Comparison of ENCODE assay signal across 13 cellular contexts in genomic region chr5:135373747-135374515, GRCh38. TPM values are rescaled to one million over a fixed set of nuclear protein-coding genes. Genes with fewer than 3 reads are reported as not detected.
DNase-seq lines count a peak whose midpoint lies in the region; ATAC-seq and TF ChIP-seq lines count a peak whose summit lies in the region.
"Had no signal": no experiment of that assay in that cellular context is flagged by ENCODE, and none has a peak within 500 bp of the region (broad histone marks: within the 10 kb centered on the region; RNA-seq: fewer than 3 reads in every experiment).

No MANE protein-coding gene starts in this region.

- no peaks in the 10 kb centered on the region for H3K27me3 ChIP-seq in CD8-positive, alpha-beta T cell (ENCODE audit: insufficient read depth, low read length)
- H3K27me3 ChIP-seq in HL-60 (ENCODE audit: insufficient read depth, poor library complexity, severe bottlenecking) (no peaks in the 10 kb centered on the region), mesendoderm (ENCODE audit: insufficient read depth, low read length, poor library complexity) (no peaks in the 10 kb centered on the region), WERI-Rb-1 (ENCODE audit: insufficient read depth, low read depth, severe bottlenecking) (no peaks in the 10 kb centered on the region)
- H3K27me3 ChIP-seq: cardiac muscle cell, testis had no signal

- H2AK5ac ChIP-seq in mesendoderm (ENCODE audit: low read length): no peak overlapping the region

- peaks cover 18% of the 10 kb centered on the region for H3K79me1 ChIP-seq in mesendoderm (ENCODE audit: low read length)

- H3K27ac Mint-ChIP-seq in CD8-positive, alpha-beta T cell: no peak overlapping the region
- H3K27ac Mint-ChIP-seq in central memory CD8-positive, alpha-beta T cell (ENCODE audit: low read depth): peak overlapping the region; percentile 49
- H3K27ac Mint-ChIP-seq: GM23338 had no signal

- no peaks in the 10 kb centered on the region for H3K27me3 Mint-ChIP-seq in CD8-positive, alpha-beta T cell (ENCODE audit: low read depth)
- no peaks in the 10 kb centered on the region for H3K27me3 Mint-ChIP-seq in central memory CD8-positive, alpha-beta T cell

- H3K4me3 Mint-ChIP-seq in CD8-positive, alpha-beta T cell: no peak overlapping the region
- H3K4me3 Mint-ChIP-seq in central memory CD8-positive, alpha-beta T cell: no peak overlapping the region
- H3K4me3 Mint-ChIP-seq: GM23338 had no signal

- no peak overlapping the region for H4K8ac ChIP-seq in mesendoderm (ENCODE audit: low read depth, low read length)

- POLR2A ChIA-PET in CD8-positive, alpha-beta T cell (lab: Charles Lee): no interaction called here

- H3K9ac ChIP-seq in mesendoderm (ENCODE audit: low read length): no peak overlapping the region

- H3K4me2 ChIP-seq in mesendoderm (ENCODE audit: low read length): no peak overlapping the region
- H3K4me2 ChIP-seq: GM23338 had no signal

- H3K9me3 ChIP-seq in CD8-positive, alpha-beta T cell (ENCODE audit: low read length): no peaks in the 10 kb centered on the region
- no peaks in the 10 kb centered on the region for H3K9me3 ChIP-seq in WERI-Rb-1 (ENCODE audit: severe bottlenecking)
- H3K9me3 ChIP-seq: testis had no signal

- peak; percentile 17 for ATAC-seq in CD8-positive, alpha-beta T cell
- ATAC-seq in central memory CD8-positive, alpha-beta T cell (replicated peaks; ENCODE audit: extremely low read depth, poor library complexity, severe bottlenecking): no peak
- ATAC-seq in GM19351 (IDR thresholded peaks at IDR 0.05; ENCODE audit: unreplicated experiment): no peak
- ATAC-seq: activated CD4-positive, CD25-positive, alpha-beta regulatory T cell treated with anti-CD3 and anti-CD28 coated beads, Interleukin-2, amount 50 U/mL, for 24 hours; esophagus mucosa; GM23338 had no signal

- CTCF ChIA-PET in CD8-positive, alpha-beta T cell (lab: Charles Lee): no interaction called here

- peaks cover 87% of the 10 kb centered on the region for H3K36me3 Mint-ChIP-seq in CD8-positive, alpha-beta T cell
- peaks cover 20% of the 10 kb centered on the region for H3K36me3 Mint-ChIP-seq in central memory CD8-positive, alpha-beta T cell (ENCODE audit: insufficient read depth)

- intact Hi-C loops in CD8-positive, alpha-beta T cell (cut with DNase I, micrococcal nuclease): no loop called here

- no peak for DNase-seq in CD8-positive, alpha-beta T cell
- DNase-seq in HL-60 (ENCODE audit: low read depth in 1 of 2, low spot score in 1 of 2): no peak
- DNase-seq in central memory CD8-positive, alpha-beta T cell (ENCODE audit: low spot score in 2 of 2): no peak
- peak; percentile 65 for DNase-seq in mesendoderm
- no peak for DNase-seq in RKO (ENCODE audit: low spot score)
- DNase-seq in WERI-Rb-1: no peak
- DNase-seq: activated effector memory CD4-positive, alpha-beta T cell treated with anti-CD3 and anti-CD28 coated beads, Interleukin-2, amount 50 U/mL, for 16 hours; testis had no signal

- H3K4me1 ChIP-seq in CD8-positive, alpha-beta T cell (ENCODE audit: insufficient read depth, low read length): peaks cover 5% of the 10 kb centered on the region
- H3K4me1 ChIP-seq in mesendoderm (ENCODE audit: control insufficient read depth, low read depth, low read length): no peaks in the 10 kb centered on the region
- H3K4me1 ChIP-seq: testis had no signal

- no peak overlapping the region for H3K27ac ChIP-seq in CD8-positive, alpha-beta T cell (ENCODE audit: low read depth, low read length)
- H3K27ac ChIP-seq in HL-60 (replicated peaks) (peak overlapping the region; percentile 24), mesendoderm (ENCODE audit: low read depth, low read length) (no peak overlapping the region), WERI-Rb-1 (no peak overlapping the region)
- H3K27ac ChIP-seq: cardiac muscle cell, testis had no signal

- no peaks in the 10 kb centered on the region for H3K9me3 Mint-ChIP-seq in CD8-positive, alpha-beta T cell
- H3K9me3 Mint-ChIP-seq in central memory CD8-positive, alpha-beta T cell: no peaks in the 10 kb centered on the region
- H3K9me3 Mint-ChIP-seq: GM23338 had no signal

- TF ChIP-seq CTCF in CD8-positive, alpha-beta T cell (IDR thresholded peaks at IDR 0.05): no peak
- TF ChIP-seq CTCF in HL-60 (IDR thresholded peaks at IDR 0.05; ENCODE audit: insufficient read depth, low read length) (no peak), WERI-Rb-1 (IDR thresholded peaks at IDR 0.05; ENCODE audit: low read depth, low read length) (no peak)

- H3K79me2 ChIP-seq in mesendoderm (ENCODE audit: control insufficient read depth, insufficient read depth, low read length): no peaks in the 10 kb centered on the region

- WGBS in mesendoderm (ENCODE audit: extremely low coverage, insufficient coverage, low lambda C conversion rate): no CpG with 5 or more reads among the region's 7 CpGs

- no peak overlapping the region for H3K18ac ChIP-seq in mesendoderm (ENCODE audit: low read length)

- H3K4me1 Mint-ChIP-seq in CD8-positive, alpha-beta T cell (ENCODE audit: low read depth): peaks cover 43% of the 10 kb centered on the region
- H3K4me1 Mint-ChIP-seq in central memory CD8-positive, alpha-beta T cell: peaks cover 39% of the 10 kb centered on the region
- H3K4me1 Mint-ChIP-seq: GM23338 had no signal

- no peak overlapping the region for H3K4ac ChIP-seq in mesendoderm (ENCODE audit: low read depth, low read length)

- no peak overlapping the region for H2BK120ac ChIP-seq in mesendoderm (ENCODE audit: low read depth, low read length)

- no peak overlapping the region for H3K56ac ChIP-seq in mesendoderm (ENCODE audit: low read length)

- no peak overlapping the region for H4K5ac ChIP-seq in mesendoderm (ENCODE audit: low read length)

- H2BK5ac ChIP-seq in mesendoderm (ENCODE audit: low read length): no peak overlapping the region

- H3K4me3 ChIP-seq in CD8-positive, alpha-beta T cell (ENCODE audit: low read depth, low read length): no peak overlapping the region
- no peak overlapping the region for H3K4me3 ChIP-seq in HL-60 (replicated peaks; ENCODE audit: insufficient read depth, low read length)
- no peak overlapping the region for H3K4me3 ChIP-seq in mesendoderm (ENCODE audit: low read length)
- H3K4me3 ChIP-seq in WERI-Rb-1 (ENCODE audit: low read depth, low read length): no peak overlapping the region
- H3K4me3 ChIP-seq: cardiac muscle cell, GM23338, testis had no signal

- peaks cover 2% of the 10 kb centered on the region for H3K36me3 ChIP-seq in CD8-positive, alpha-beta T cell (ENCODE audit: insufficient read depth, low read length)
- H3K36me3 ChIP-seq in mesendoderm (ENCODE audit: control insufficient read depth, insufficient read depth, low read length): peaks cover 1% of the 10 kb centered on the region
- peaks cover 100% of the 10 kb centered on the region for H3K36me3 ChIP-seq in WERI-Rb-1

- H2BK15ac ChIP-seq in mesendoderm (replicated peaks; ENCODE audit: low read depth): no peak overlapping the region

- no peak overlapping the region for H3K23ac ChIP-seq in mesendoderm (ENCODE audit: low read length)

RNA-seq across cellular contexts. Expression of gene MACROH2A1, which starts 25.1 kb away (rescaled TPM):
- 10 to 100 TPM; 89.2 to 91.9 TPM for total RNA-seq in CD8-positive, alpha-beta T cell
- polyA plus RNA-seq in mesendoderm (2013, experiment 1 of 2): 89.6 TPM
- 91.7 TPM for polyA plus RNA-seq in mesendoderm (2013, experiment 2 of 2)
